ENCODE assay signal across 8 cellular contexts in the genomic region with DNA sequence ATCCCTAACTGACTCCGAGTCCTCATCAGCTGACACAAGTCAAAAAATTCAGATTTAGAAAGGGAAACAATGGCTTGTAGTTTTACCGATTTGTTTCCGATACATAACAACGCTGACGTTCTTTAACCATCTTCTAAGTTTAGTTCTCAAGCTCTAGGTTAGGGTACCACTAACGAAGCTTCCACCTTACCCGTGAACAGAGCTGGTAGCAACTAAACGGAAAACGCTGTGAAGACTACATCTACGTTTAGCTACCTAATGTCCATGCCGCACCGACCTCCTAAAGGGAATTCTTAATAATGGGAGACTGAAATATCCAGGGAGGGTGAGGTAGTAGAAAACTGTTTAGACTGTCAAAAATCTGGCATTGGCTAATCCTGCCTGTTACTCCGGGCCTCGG. TPM values are rescaled to one million over a fixed set of nuclear protein-coding genes. Genes with fewer than 3 reads are reported as not detected.
DNase-seq lines count a peak whose midpoint lies in the region; ATAC-seq and TF ChIP-seq lines count a peak whose summit lies in the region.

No MANE protein-coding gene starts in this region.

- no peaks in the 10 kb centered on the region for H3K36me3 Mint-ChIP-seq in natural killer cell

- no peaks in the 10 kb centered on the region for H3K27me3 ChIP-seq in BJ (ENCODE audit: control insufficient read depth, insufficient read depth, low read length)

- ATAC-seq in natural killer cell = no peak
- ATAC-seq in HG02798 (IDR thresholded peaks at IDR 0.05; ENCODE audit: poor library complexity, unreplicated experiment) = no peak

- H3K4me3 ChIP-seq in BJ (ENCODE audit: low read depth, low read length) (peak overlapping the region; percentile 56), LNCaP clone FGC (ENCODE audit: low read depth, low read length) (peak overlapping the region; percentile 99)

- H3K36me3 ChIP-seq in BJ (ENCODE audit: control insufficient read depth, insufficient read depth, low read length) = 0 out of 2 replicates have a peak, but pooled peaks cover 1% of the 10 kb centered on the region

- H3K27ac Mint-ChIP-seq in natural killer cell = peak overlapping the region; percentile 97 to 99

- DNase-seq in BJ (ENCODE audit: low read depth) = no peak
- no peak for DNase-seq in LNCaP clone FGC (ENCODE audit: low read depth)
- peak; percentile 23 for DNase-seq in dermis blood vessel endothelial cell
- no peak for DNase-seq in natural killer cell
- no peak for DNase-seq in NCI-H446 (lab: John Stamatoyannopoulos, UW)
- DNase-seq in NCI-H2029 (lab: John Stamatoyannopoulos, UW) = no peak
- no peak for DNase-seq in RPMI8226

- TF ChIP-seq CTCF in BJ (IDR thresholded peaks at IDR 0.05; ENCODE audit: insufficient read depth, low read depth, low read length) = no peak
- no peak for TF ChIP-seq CTCF in LNCaP clone FGC (IDR thresholded peaks at IDR 0.05; ENCODE audit: control insufficient read depth, extremely low read depth, insufficient read depth)
- no peak for TF ChIP-seq CTCF in natural killer cell (IDR thresholded peaks at IDR 0.05)

- intact Hi-C loops in natural killer cell (cut with micrococcal nuclease) = no loop called here

- CTCF ChIA-PET in BJ (lab: Yijun Ruan, JAX) = interaction anchor here (1.2 to 1.6 kb wide), 2 partner anchors 12 to 52 kb away, joined by 3 to 4 read pairs; partner anchors contain the start of gene PGAP2

- H3K27me3 Mint-ChIP-seq in natural killer cell (ENCODE audit: low read depth in 2 of 2) = no peaks in the 10 kb centered on the region

- no peaks in the 10 kb centered on the region for H3K9me3 Mint-ChIP-seq in natural killer cell

- peaks cover 34 to 37% of the 10 kb centered on the region in 2 donors for H3K4me1 Mint-ChIP-seq in natural killer cell

- H3K4me3 Mint-ChIP-seq in natural killer cell = peak overlapping the region; percentile 96

- POLR2A ChIA-PET in BJ (lab: Charles Lee) = no interaction called here

RNA-seq across cellular contexts. Expression of gene NUP98, which starts 1.0 kb away (rescaled TPM):
- polyA plus RNA-seq in BJ (2011; rRNA removed) = 103 and 145 TPM in 2 replicates
- 228 and 396 TPM in 2 replicates for polyA minus RNA-seq in BJ (2011; rRNA and poly(A)+ RNA removed)
- 110 and 151 TPM in 2 replicates for total RNA-seq in dermis blood vessel endothelial cell
- 100 to 1,000 TPM in 1 of 3 donors, 10 to 100 TPM in 2; 88.5 to 103 (median 92.8) TPM for total RNA-seq in natural killer cell

RNA-seq across cellular contexts. Expression of gene PGAP2, which starts 12.0 kb away (rescaled TPM):
- 22.3 and 34.9 TPM in 2 replicates for polyA plus RNA-seq in BJ (2011; rRNA removed)
- 17.0 and 20.0 TPM in 2 replicates for polyA minus RNA-seq in BJ (2011; rRNA and poly(A)+ RNA removed)
- total RNA-seq in dermis blood vessel endothelial cell (7.3 and 10.2 TPM in 2 replicates), natural killer cell (10 to 100 TPM in 1 of 3 donors, 1 to 10 TPM in 2; 9.5 to 17.5 (median 9.8) TPM)

RNA-seq across cellular contexts. Expression of gene RHOG, which starts 44.4 kb away (rescaled TPM):
- polyA plus RNA-seq in BJ (2011; rRNA removed) = 61.2 and 96.8 TPM in 2 replicates
- polyA minus RNA-seq in BJ (2011; rRNA and poly(A)+ RNA removed) = 110 and 116 TPM in 2 replicates
- total RNA-seq in dermis blood vessel endothelial cell (19.2 and 25.5 TPM in 2 replicates), natural killer cell (100 to 1,000 TPM; 114 to 145 (median 137) TPM)

RNA-seq across cellular contexts. Expression of gene STIM1, which starts 59.1 kb away (rescaled TPM):
- polyA plus RNA-seq in BJ (2011; rRNA removed) = 24.4 and 54.6 TPM in 2 replicates
- 53.3 and 74.6 TPM in 2 replicates for polyA minus RNA-seq in BJ (2011; rRNA and poly(A)+ RNA removed)
- total RNA-seq in dermis blood vessel endothelial cell (31.5 and 39.3 TPM in 2 replicates), natural killer cell (100 to 1,000 TPM; 171 to 187 (median 175) TPM)
